1 cellular context compared by ENCODE assay signal in genomic region chrX:667360-667759, GRCh38.
TF ChIP-seq lines count a peak whose summit lies in the region.

No MANE protein-coding gene starts in this region.

TF ChIP-seq in GM23338, 12 proteins besides CTCF, POLR2A, EP300 and RAD21 (continued from another document):
- TF ChIP-seq JUNB (IDR thresholded peaks at IDR 0.05; ENCODE audit: unreplicated experiment) (no peak), ETS1 (IDR thresholded peaks at IDR 0.05) (no peak), CREB1 (CRISPR knock-in tag; IDR thresholded peaks at IDR 0.05; ENCODE audit: low read depth) (no peak), POLR2AphosphoS5 (IDR thresholded peaks at IDR 0.05; ENCODE audit: low read depth) (no peak), NANOG (IDR thresholded peaks at IDR 0.05; ENCODE audit: borderline replicate concordance) (no peak), STAT1 (IDR thresholded peaks at IDR 0.05; ENCODE audit: unreplicated experiment) (no peak), ZNF331 (CRISPR knock-in tag; IDR thresholded peaks at IDR 0.05; ENCODE audit: low read depth) (no peak), EZH2phosphoT487 (IDR thresholded peaks at IDR 0.05; ENCODE audit: unreplicated experiment) (no peak)
- TF ChIP-seq, protein P1, sequence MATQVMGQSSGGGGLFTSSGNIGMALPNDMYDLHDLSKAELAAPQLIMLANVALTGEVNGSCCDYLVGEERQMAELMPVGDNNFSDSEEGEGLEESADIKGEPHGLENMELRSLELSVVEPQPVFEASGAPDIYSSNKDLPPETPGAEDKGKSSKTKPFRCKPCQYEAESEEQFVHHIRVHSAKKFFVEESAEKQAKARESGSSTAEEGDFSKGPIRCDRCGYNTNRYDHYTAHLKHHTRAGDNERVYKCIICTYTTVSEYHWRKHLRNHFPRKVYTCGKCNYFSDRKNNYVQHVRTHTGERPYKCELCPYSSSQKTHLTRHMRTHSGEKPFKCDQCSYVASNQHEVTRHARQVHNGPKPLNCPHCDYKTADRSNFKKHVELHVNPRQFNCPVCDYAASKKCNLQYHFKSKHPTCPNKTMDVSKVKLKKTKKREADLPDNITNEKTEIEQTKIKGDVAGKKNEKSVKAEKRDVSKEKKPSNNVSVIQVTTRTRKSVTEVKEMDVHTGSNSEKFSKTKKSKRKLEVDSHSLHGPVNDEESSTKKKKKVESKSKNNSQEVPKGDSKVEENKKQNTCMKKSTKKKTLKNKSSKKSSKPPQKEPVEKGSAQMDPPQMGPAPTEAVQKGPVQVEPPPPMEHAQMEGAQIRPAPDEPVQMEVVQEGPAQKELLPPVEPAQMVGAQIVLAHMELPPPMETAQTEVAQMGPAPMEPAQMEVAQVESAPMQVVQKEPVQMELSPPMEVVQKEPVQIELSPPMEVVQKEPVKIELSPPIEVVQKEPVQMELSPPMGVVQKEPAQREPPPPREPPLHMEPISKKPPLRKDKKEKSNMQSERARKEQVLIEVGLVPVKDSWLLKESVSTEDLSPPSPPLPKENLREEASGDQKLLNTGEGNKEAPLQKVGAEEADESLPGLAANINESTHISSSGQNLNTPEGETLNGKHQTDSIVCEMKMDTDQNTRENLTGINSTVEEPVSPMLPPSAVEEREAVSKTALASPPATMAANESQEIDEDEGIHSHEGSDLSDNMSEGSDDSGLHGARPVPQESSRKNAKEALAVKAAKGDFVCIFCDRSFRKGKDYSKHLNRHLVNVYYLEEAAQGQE (IDR thresholded peaks at IDR 0.05; ENCODE audit: unreplicated experiment): no peak
TF ChIP-seq in GM23338: peak in this region for 0.
